Comparison of ENCODE assay signal across 20 cellular contexts in genomic region chr1:198134252-198134651, GRCh38. TPM values are rescaled to one million over a fixed set of nuclear protein-coding genes. Genes with fewer than 3 reads are reported as not detected.
DNase-seq lines count a peak whose midpoint lies in the region; ATAC-seq and TF ChIP-seq lines count a peak whose summit lies in the region.
"Had no signal": no experiment of that assay in that cellular context is flagged by ENCODE, and none has a peak within 500 bp of the region (broad histone marks: within the 10 kb centered on the region; RNA-seq: fewer than 3 reads in every experiment).

No MANE protein-coding gene starts in this region.

- intact Hi-C loops in activated CD8-positive, alpha-beta T cell treated with anti-CD3 and anti-CD28 coated beads for 36 hours (cut with micrococcal nuclease) = no loop called here
- intact Hi-C loops in Calu3 (cut with micrococcal nuclease; ENCODE audit: unreplicated experiment) = no loop called here

- H3K27ac Mint-ChIP-seq in activated CD8-positive, alpha-beta T cell treated with anti-CD3 and anti-CD28 coated beads for 36 hours = no peak overlapping the region
- no peak overlapping the region for H3K27ac Mint-ChIP-seq in activated CD8-positive, alpha-beta T cell treated with anti-CD3 and anti-CD28 coated beads, Interleukin-2, amount 10 ng/mL, durations not matched to agents 7 days and 5 days
- H3K27ac Mint-ChIP-seq in activated naive CD8-positive, alpha-beta T cell treated with anti-CD3 and anti-CD28 coated beads, Interleukin-2, amount 50 U/mL, for 24 hours = no peak overlapping the region
- H3K27ac Mint-ChIP-seq in activated naive CD8-positive, alpha-beta T cell treated with anti-CD3 and anti-CD28 coated beads for 36 hours = no peak overlapping the region
- H3K27ac Mint-ChIP-seq in Calu3 (ENCODE audit: unreplicated experiment) = peak overlapping the region; percentile 6
- no peak overlapping the region for H3K27ac Mint-ChIP-seq in activated T-helper 17 cell treated with anti-CD3 and anti-CD28 coated beads, Interleukin-2, amount 50 U/mL, for 72 hours
- H3K27ac Mint-ChIP-seq: B cell; CD4-positive, alpha-beta T cell; CD8-positive, alpha-beta T cell had no signal

- no peak for DNase-seq in activated CD8-positive, alpha-beta T cell treated with anti-CD3 and anti-CD28 coated beads for 36 hours
- no peak for DNase-seq in activated CD8-positive, alpha-beta T cell treated with anti-CD3 and anti-CD28 coated beads, Interleukin-2, amount 10 ng/mL, durations not matched to agents 7 days and 5 days
- DNase-seq in activated naive CD8-positive, alpha-beta T cell treated with anti-CD3 and anti-CD28 coated beads, Interleukin-2, amount 50 U/mL, for 24 hours = no peak
- DNase-seq in activated naive CD8-positive, alpha-beta T cell treated with anti-CD3 and anti-CD28 coated beads for 36 hours = no peak
- no peak for DNase-seq in Calu3
- DNase-seq: AML-193; Caco-2; CD4-positive, alpha-beta T cell; CD8-positive, alpha-beta T cell; DMS 273 treated with DMSO at 0.1 percent for 48 hours; DMS153; DMS53; DMS79; DND-41; EL; GDM1 had no signal

- peaks cover 5% of the 10 kb centered on the region for H3K4me1 Mint-ChIP-seq in activated CD8-positive, alpha-beta T cell treated with anti-CD3 and anti-CD28 coated beads for 36 hours (ENCODE audit: low read depth)
- peaks cover 6% of the 10 kb centered on the region for H3K4me1 Mint-ChIP-seq in activated CD8-positive, alpha-beta T cell treated with anti-CD3 and anti-CD28 coated beads, Interleukin-2, amount 10 ng/mL, durations not matched to agents 7 days and 5 days (ENCODE audit: low read depth)
- peaks cover 8% of the 10 kb centered on the region for H3K4me1 Mint-ChIP-seq in activated naive CD8-positive, alpha-beta T cell treated with anti-CD3 and anti-CD28 coated beads, Interleukin-2, amount 50 U/mL, for 24 hours
- peaks cover 4% of the 10 kb centered on the region for H3K4me1 Mint-ChIP-seq in activated naive CD8-positive, alpha-beta T cell treated with anti-CD3 and anti-CD28 coated beads for 36 hours
- peaks cover 59% of the 10 kb centered on the region for H3K4me1 Mint-ChIP-seq in Calu3 (ENCODE audit: low read depth, unreplicated experiment)
- no peaks in the 10 kb centered on the region for H3K4me1 Mint-ChIP-seq in activated T-helper 17 cell treated with anti-CD3 and anti-CD28 coated beads, Interleukin-2, amount 50 U/mL, for 72 hours

- BruUV-seq in Calu3 (replicated peaks; lab: Mats Ljungman, UMichigan) = no TSS peak

- H3K4me3 Mint-ChIP-seq in activated CD8-positive, alpha-beta T cell treated with anti-CD3 and anti-CD28 coated beads for 36 hours = no peak overlapping the region
- H3K4me3 Mint-ChIP-seq in activated CD8-positive, alpha-beta T cell treated with anti-CD3 and anti-CD28 coated beads, Interleukin-2, amount 10 ng/mL, durations not matched to agents 7 days and 5 days = no peak overlapping the region
- no peak overlapping the region for H3K4me3 Mint-ChIP-seq in activated naive CD8-positive, alpha-beta T cell treated with anti-CD3 and anti-CD28 coated beads, Interleukin-2, amount 50 U/mL, for 24 hours
- no peak overlapping the region for H3K4me3 Mint-ChIP-seq in activated naive CD8-positive, alpha-beta T cell treated with anti-CD3 and anti-CD28 coated beads for 36 hours
- no peak overlapping the region for H3K4me3 Mint-ChIP-seq in Calu3 (ENCODE audit: low read depth, unreplicated experiment)
- no peak overlapping the region for H3K4me3 Mint-ChIP-seq in activated T-helper 17 cell treated with anti-CD3 and anti-CD28 coated beads, Interleukin-2, amount 50 U/mL, for 72 hours
- H3K4me3 Mint-ChIP-seq: B cell; CD4-positive, alpha-beta T cell; CD8-positive, alpha-beta T cell had no signal

- peaks cover 2% of the 10 kb centered on the region for H3K36me3 Mint-ChIP-seq in activated CD8-positive, alpha-beta T cell treated with anti-CD3 and anti-CD28 coated beads for 36 hours (ENCODE audit: low read depth)
- H3K36me3 Mint-ChIP-seq in activated CD8-positive, alpha-beta T cell treated with anti-CD3 and anti-CD28 coated beads, Interleukin-2, amount 10 ng/mL, durations not matched to agents 7 days and 5 days (ENCODE audit: low read depth) = no peaks in the 10 kb centered on the region
- H3K36me3 Mint-ChIP-seq in activated naive CD8-positive, alpha-beta T cell treated with anti-CD3 and anti-CD28 coated beads, Interleukin-2, amount 50 U/mL, for 24 hours (ENCODE audit: low read depth) = peaks cover 12% of the 10 kb centered on the region
- H3K36me3 Mint-ChIP-seq in activated naive CD8-positive, alpha-beta T cell treated with anti-CD3 and anti-CD28 coated beads for 36 hours = peaks cover 8% of the 10 kb centered on the region
- no peaks in the 10 kb centered on the region for H3K36me3 Mint-ChIP-seq in Calu3 (ENCODE audit: insufficient read depth, unreplicated experiment)
- no peaks in the 10 kb centered on the region for H3K36me3 Mint-ChIP-seq in activated T-helper 17 cell treated with anti-CD3 and anti-CD28 coated beads, Interleukin-2, amount 50 U/mL, for 72 hours (ENCODE audit: low read depth)
- H3K36me3 Mint-ChIP-seq: CD8-positive, alpha-beta T cell had no signal

- H3K27me3 Mint-ChIP-seq in activated CD8-positive, alpha-beta T cell treated with anti-CD3 and anti-CD28 coated beads for 36 hours = no peaks in the 10 kb centered on the region
- H3K27me3 Mint-ChIP-seq in activated CD8-positive, alpha-beta T cell treated with anti-CD3 and anti-CD28 coated beads, Interleukin-2, amount 10 ng/mL, durations not matched to agents 7 days and 5 days (ENCODE audit: low read depth) = no peaks in the 10 kb centered on the region
- H3K27me3 Mint-ChIP-seq in activated naive CD8-positive, alpha-beta T cell treated with anti-CD3 and anti-CD28 coated beads, Interleukin-2, amount 50 U/mL, for 24 hours = no peaks in the 10 kb centered on the region
- H3K27me3 Mint-ChIP-seq in activated naive CD8-positive, alpha-beta T cell treated with anti-CD3 and anti-CD28 coated beads for 36 hours = no peaks in the 10 kb centered on the region
- no peaks in the 10 kb centered on the region for H3K27me3 Mint-ChIP-seq in Calu3 (ENCODE audit: unreplicated experiment)
- no peaks in the 10 kb centered on the region for H3K27me3 Mint-ChIP-seq in activated T-helper 17 cell treated with anti-CD3 and anti-CD28 coated beads, Interleukin-2, amount 50 U/mL, for 72 hours
- H3K27me3 Mint-ChIP-seq: CD4-positive, alpha-beta T cell had no signal

- CTCF ChIA-PET in activated CD8-positive, alpha-beta T cell treated with anti-CD3 and anti-CD28 coated beads for 36 hours (lab: Charles Lee) = no interaction called here
- CTCF ChIA-PET in activated CD8-positive, alpha-beta T cell treated with anti-CD3 and anti-CD28 coated beads, Interleukin-2, amount 10 ng/mL, durations not matched to agents 7 days and 5 days (lab: Charles Lee) = interaction anchor here (1.9 kb wide), 1 partner anchor 8 kb away, joined by 4 read pairs; no protein-coding TSS in a partner anchor
- CTCF ChIA-PET in Calu3 (lab: Charles Lee) = no interaction called here

- POLR2A ChIA-PET in activated CD8-positive, alpha-beta T cell treated with anti-CD3 and anti-CD28 coated beads for 36 hours (lab: Charles Lee) = no interaction called here
- POLR2A ChIA-PET in activated CD8-positive, alpha-beta T cell treated with anti-CD3 and anti-CD28 coated beads, Interleukin-2, amount 10 ng/mL, durations not matched to agents 7 days and 5 days (lab: Charles Lee) = no interaction called here

- no peak for TF ChIP-seq CTCF in activated CD8-positive, alpha-beta T cell treated with anti-CD3 and anti-CD28 coated beads for 36 hours (IDR thresholded peaks at IDR 0.05)
- TF ChIP-seq CTCF in Calu3 (IDR thresholded peaks at IDR 0.05; ENCODE audit: unreplicated experiment) = no peak

- ATAC-seq in activated CD8-positive, alpha-beta T cell treated with anti-CD3 and anti-CD28 coated beads for 36 hours = peak; percentile 51
- ATAC-seq in activated CD8-positive, alpha-beta T cell treated with anti-CD3 and anti-CD28 coated beads, Interleukin-2, amount 10 ng/mL, durations not matched to agents 7 days and 5 days = no peak
- ATAC-seq in activated naive CD8-positive, alpha-beta T cell treated with anti-CD3 and anti-CD28 coated beads, Interleukin-2, amount 50 U/mL, for 24 hours = peak; percentile 57
- ATAC-seq in activated T-helper 17 cell treated with anti-CD3 and anti-CD28 coated beads, Interleukin-2, amount 50 U/mL, for 72 hours (replicated peaks) = peak; percentile 73
- no peak for ATAC-seq in GM21619 (IDR thresholded peaks at IDR 0.05; ENCODE audit: unreplicated experiment)
- ATAC-seq: A549; CD8-positive, alpha-beta T cell had no signal

- peaks cover 11% of the 10 kb centered on the region for H3K9me3 Mint-ChIP-seq in activated CD8-positive, alpha-beta T cell treated with anti-CD3 and anti-CD28 coated beads for 36 hours
- peaks cover 4% of the 10 kb centered on the region for H3K9me3 Mint-ChIP-seq in activated CD8-positive, alpha-beta T cell treated with anti-CD3 and anti-CD28 coated beads, Interleukin-2, amount 10 ng/mL, durations not matched to agents 7 days and 5 days (ENCODE audit: insufficient read depth)
- peaks cover 26% of the 10 kb centered on the region for H3K9me3 Mint-ChIP-seq in activated naive CD8-positive, alpha-beta T cell treated with anti-CD3 and anti-CD28 coated beads, Interleukin-2, amount 50 U/mL, for 24 hours
- peaks cover 18% of the 10 kb centered on the region for H3K9me3 Mint-ChIP-seq in activated naive CD8-positive, alpha-beta T cell treated with anti-CD3 and anti-CD28 coated beads for 36 hours
- peaks cover 7% of the 10 kb centered on the region for H3K9me3 Mint-ChIP-seq in Calu3 (ENCODE audit: low read depth, unreplicated experiment)
- peaks cover 13% of the 10 kb centered on the region for H3K9me3 Mint-ChIP-seq in activated T-helper 17 cell treated with anti-CD3 and anti-CD28 coated beads, Interleukin-2, amount 50 U/mL, for 72 hours

RNA-seq across cellular contexts. Expression of gene NEK7, which starts 22.5 kb away (rescaled TPM):
- total RNA-seq in activated CD8-positive, alpha-beta T cell treated with anti-CD3 and anti-CD28 coated beads for 36 hours = 10 to 100 TPM; 71.4 to 76.4 TPM
- 10 to 100 TPM; 61.5 to 63.2 TPM for total RNA-seq in activated CD8-positive, alpha-beta T cell treated with anti-CD3 and anti-CD28 coated beads, Interleukin-2, amount 10 ng/mL, durations not matched to agents 7 days and 5 days
- 10 to 100 TPM; 56.1 to 57.4 TPM for total RNA-seq in activated naive CD8-positive, alpha-beta T cell treated with anti-CD3 and anti-CD28 coated beads for 36 hours
- total RNA-seq in Calu3 (2022) = 136 and 145 TPM in 2 replicates
- total RNA-seq in activated T-helper 17 cell treated with anti-CD3 and anti-CD28 coated beads, Interleukin-2, amount 50 U/mL, for 72 hours = 10 to 100 TPM; 64.3 to 76.9 TPM

Comparison
In these comparisons a context has a peak if more than half of its experiments do, and no peak if none do; other contexts are left out.
1. ATAC-seq: peak in activated CD8-positive, alpha-beta T cell treated with anti-CD3 and anti-CD28 coated beads for 36 hours (single experiment), activated naive CD8-positive, alpha-beta T cell treated with anti-CD3 and anti-CD28 coated beads, Interleukin-2, amount 50 U/mL, for 24 hours (single experiment) and activated T-helper 17 cell treated with anti-CD3 and anti-CD28 coated beads, Interleukin-2, amount 50 U/mL, for 72 hours (single experiment); none in activated CD8-positive, alpha-beta T cell treated with anti-CD3 and anti-CD28 coated beads, Interleukin-2, amount 10 ng/mL, durations not matched to agents 7 days and 5 days (single experiment) and GM21619 (single experiment).